8 cellular contexts compared by ENCODE assay signal in genomic region chr2:114496959-114497358, GRCh38. TPM values are rescaled to one million over a fixed set of nuclear protein-coding genes. Genes with fewer than 3 reads are reported as not detected.
"Had no signal": no experiment of that assay in that cellular context is flagged by ENCODE, and none has a peak within 500 bp of the region (broad histone marks: within the 10 kb centered on the region; RNA-seq: fewer than 3 reads in every experiment).

No MANE protein-coding gene starts in this region.

- H3K4me3 ChIP-seq: GM23338, HAP-1 had no signal

- H3K9me3 ChIP-seq: HAP-1 had no signal

- H2AFZ ChIP-seq: GM23338 had no signal

- H3K36me3 Mint-ChIP-seq: IgD-negative memory B cell had no signal

- H3K36me3 ChIP-seq: HAP-1 had no signal

- H3K27ac Mint-ChIP-seq: GM23338, HFFc6, IgD-negative memory B cell had no signal

- H3K4me3 Mint-ChIP-seq: GM23338, HFFc6, IgD-negative memory B cell had no signal

- DNase-seq: H7, HFFc6, KBM-7 had no signal

- H3K4me2 ChIP-seq: GM23338 had no signal

- H3K4me1 Mint-ChIP-seq: GM23338, IgD-negative memory B cell had no signal

- H3K27me3 Mint-ChIP-seq: IgD-negative memory B cell had no signal

- H3K9me3 Mint-ChIP-seq: IgD-negative memory B cell had no signal

- H3K4me1 ChIP-seq: HAP-1 had no signal

- H3K27ac ChIP-seq: HL-60 had no signal

RNA-seq across cellular contexts. Expression of gene DPP10, which starts 54.5 kb away (rescaled TPM):
- total RNA-seq: HFFc6, HT1080 had no signal
- polyA plus RNA-seq: IgD-negative memory B cell had no signal
